Comparison of ENCODE assay signal across 8 cellular contexts in genomic region chr15:74136584-74137543, GRCh38. TPM values are rescaled to one million over a fixed set of nuclear protein-coding genes. Genes with fewer than 3 reads are reported as not detected.
DNase-seq lines count a peak whose midpoint lies in the region; ATAC-seq and TF ChIP-seq lines count a peak whose summit lies in the region.

No MANE protein-coding gene starts in this region.

- no peak overlapping the region for H3K4me3 ChIP-seq in AG04450 (ENCODE audit: low read depth, low read length)
- H3K4me3 ChIP-seq in HEK293 (ENCODE audit: low read depth, low read length): peak overlapping the region; percentile 2

- peaks cover 2% of the 10 kb centered on the region for H3K36me3 Mint-ChIP-seq in central memory CD8-positive, alpha-beta T cell (ENCODE audit: insufficient read depth)
- peaks cover 12% of the 10 kb centered on the region for H3K36me3 Mint-ChIP-seq in nephron (ENCODE audit: low read depth)

- ATAC-seq in central memory CD8-positive, alpha-beta T cell (replicated peaks; ENCODE audit: extremely low read depth, poor library complexity, severe bottlenecking): no peak
- ATAC-seq in HG03139 (IDR thresholded peaks at IDR 0.05; ENCODE audit: unreplicated experiment): no peak

- peaks cover 77% of the 10 kb centered on the region for H3K27me3 Mint-ChIP-seq in central memory CD8-positive, alpha-beta T cell
- H3K27me3 Mint-ChIP-seq in nephron (ENCODE audit: low read depth): peaks cover 51% of the 10 kb centered on the region

- H3K4me1 ChIP-seq in HEK293 (ENCODE audit: control insufficient read depth, insufficient read depth, low read length): peaks cover 4% of the 10 kb centered on the region

- H3K9me3 ChIP-seq in AG04450 (ENCODE audit: control insufficient read depth, insufficient read depth, low read length) (peaks cover 29% of the 10 kb centered on the region), HEK293 (ENCODE audit: control insufficient read depth, insufficient read depth, low read depth, low read length) (no peaks in the 10 kb centered on the region)

- DNase-seq in AG04450 (ENCODE audit: low read depth, low spot score) (no peak), kidney glomerular epithelial cell (lab: John Stamatoyannopoulos, UW) (no peak), GM13976 (ENCODE audit: low spot score) (no peak), SHP77 treated with DMSO at 0.1 percent for 48 hours (lab: John Stamatoyannopoulos, UW) (no peak)
- no peak for DNase-seq in central memory CD8-positive, alpha-beta T cell (ENCODE audit: low spot score in 2 of 2)

- peaks cover 84% of the 10 kb centered on the region for H3K27me3 ChIP-seq in AG04450 (ENCODE audit: control insufficient read depth, insufficient read depth, low read length)

- H3K27ac ChIP-seq in AG04450 (ENCODE audit: low read depth, low read length) (peak overlapping the region; percentile 11), HEK293 (ENCODE audit: extremely low read depth, low read depth, low read length) (peak overlapping the region; percentile 74)

- peak overlapping the region; percentile 33 for H3K4me3 Mint-ChIP-seq in central memory CD8-positive, alpha-beta T cell
- peak overlapping the region; percentile 83 to 88 (median 85) for H3K4me3 Mint-ChIP-seq in nephron

- H3K36me3 ChIP-seq in HEK293 (ENCODE audit: control insufficient read depth in 2 of 2, insufficient read depth in 1 of 2, low read length in 2 of 2): no peaks in the 10 kb centered on the region

- no peak overlapping the region for H3K27ac Mint-ChIP-seq in central memory CD8-positive, alpha-beta T cell (ENCODE audit: low read depth)
- H3K27ac Mint-ChIP-seq in nephron: peak overlapping the region; percentile 91 to 97 (median 95)

- in situ Hi-C loops in GM13976 (cut with MboI; ENCODE audit: low sequenced_read_pairs, unreplicated experiment): no loop called here

- TF ChIP-seq CTCF in AG04450 (IDR thresholded peaks at IDR 0.05; ENCODE audit: low read depth, low read length) (no peak), HEK293 (tag by site-specific recombination; IDR thresholded peaks at IDR 0.05) (no peak), nephron (IDR thresholded peaks at IDR 0.05; ENCODE audit: unreplicated experiment in 3 of 3) (no peak), GM13976 (IDR thresholded peaks at IDR 0.05; ENCODE audit: borderline replicate concordance, control extremely low read depth, extremely low read depth, insufficient read depth, missing control alignments) (no peak)

- CTCF ChIA-PET in AG04450 (lab: Charles Lee) (interaction anchor here (0.6 kb wide), 1 partner anchor 158 kb away, joined by 3 read pairs; no protein-coding TSS in a partner anchor), HEK293 (lab: Yijun Ruan, JAX) (interaction anchor here (0.6 to 1.3 kb wide), 4 partner anchors 9 to 193 kb away, joined by 3 to 4 read pairs (median 4); no protein-coding TSS in a partner anchor)

- no peaks in the 10 kb centered on the region for H3K9me3 Mint-ChIP-seq in central memory CD8-positive, alpha-beta T cell
- H3K9me3 Mint-ChIP-seq in nephron: peaks cover 5% of the 10 kb centered on the region

- POLR2A ChIA-PET in AG04450 (lab: Yijun Ruan, JAX): no interaction called here
- POLR2A ChIA-PET in HEK293 (lab: Yijun Ruan, JAX): interaction anchor here (0.9 to 1.6 kb wide), 2 partner anchors 57 to 92 kb away, joined by 3 to 4 read pairs; no protein-coding TSS in a partner anchor

- peaks cover 12% of the 10 kb centered on the region for H3K4me1 Mint-ChIP-seq in central memory CD8-positive, alpha-beta T cell
- peaks cover 55% of the 10 kb centered on the region for H3K4me1 Mint-ChIP-seq in nephron

TF ChIP-seq in HEK293, 187 proteins besides CTCF, POLR2A, EP300 and RAD21:
- TF ChIP-seq SP7 (tag by site-specific recombination; IDR thresholded peaks at IDR 0.05) (no peak), ZNF549 (tag by site-specific recombination; IDR thresholded peaks at IDR 0.05) (no peak), SP3 (tag by site-specific recombination; IDR thresholded peaks at IDR 0.05) (0 out of 2 replicates have a peak, but pooled peaks have one; percentile 1), ZNF529 (tag by site-specific recombination; IDR thresholded peaks at IDR 0.05; ENCODE audit: insufficient replicate concordance) (no peak), ZNF785 (tag by site-specific recombination; IDR thresholded peaks at IDR 0.05) (no peak), ZNF629 (tag by site-specific recombination; IDR thresholded peaks at IDR 0.05) (no peak), ZNF792 (tag by site-specific recombination; IDR thresholded peaks at IDR 0.05) (no peak), BCL6B (tag by site-specific recombination; IDR thresholded peaks at IDR 0.05) (no peak)
- TF ChIP-seq, protein P1, sequence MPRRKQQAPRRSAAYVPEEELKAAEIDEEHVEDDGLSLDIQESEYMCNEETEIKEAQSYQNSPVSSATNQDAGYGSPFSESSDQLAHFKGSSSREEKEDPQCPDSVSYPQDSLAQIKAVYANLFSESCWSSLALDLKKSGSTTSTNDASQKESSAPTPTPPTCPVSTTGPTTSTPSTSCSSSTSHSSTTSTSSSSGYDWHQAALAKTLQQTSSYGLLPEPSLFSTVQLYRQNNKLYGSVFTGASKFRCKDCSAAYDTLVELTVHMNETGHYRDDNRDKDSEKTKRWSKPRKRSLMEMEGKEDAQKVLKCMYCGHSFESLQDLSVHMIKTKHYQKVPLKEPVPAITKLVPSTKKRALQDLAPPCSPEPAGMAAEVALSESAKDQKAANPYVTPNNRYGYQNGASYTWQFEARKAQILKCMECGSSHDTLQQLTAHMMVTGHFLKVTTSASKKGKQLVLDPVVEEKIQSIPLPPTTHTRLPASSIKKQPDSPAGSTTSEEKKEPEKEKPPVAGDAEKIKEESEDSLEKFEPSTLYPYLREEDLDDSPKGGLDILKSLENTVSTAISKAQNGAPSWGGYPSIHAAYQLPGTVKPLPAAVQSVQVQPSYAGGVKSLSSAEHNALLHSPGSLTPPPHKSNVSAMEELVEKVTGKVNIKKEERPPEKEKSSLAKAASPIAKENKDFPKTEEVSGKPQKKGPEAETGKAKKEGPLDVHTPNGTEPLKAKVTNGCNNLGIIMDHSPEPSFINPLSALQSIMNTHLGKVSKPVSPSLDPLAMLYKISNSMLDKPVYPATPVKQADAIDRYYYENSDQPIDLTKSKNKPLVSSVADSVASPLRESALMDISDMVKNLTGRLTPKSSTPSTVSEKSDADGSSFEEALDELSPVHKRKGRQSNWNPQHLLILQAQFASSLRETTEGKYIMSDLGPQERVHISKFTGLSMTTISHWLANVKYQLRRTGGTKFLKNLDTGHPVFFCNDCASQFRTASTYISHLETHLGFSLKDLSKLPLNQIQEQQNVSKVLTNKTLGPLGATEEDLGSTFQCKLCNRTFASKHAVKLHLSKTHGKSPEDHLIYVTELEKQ (tag by site-specific recombination; IDR thresholded peaks at IDR 0.05; ENCODE audit: borderline replicate concordance): no peak

RNA-seq across cellular contexts. Expression of gene ISLR2, which starts 6.5 kb away (rescaled TPM):
- not detected in 2 replicates for polyA plus RNA-seq in AG04450 (2011; rRNA removed)
- polyA minus RNA-seq in AG04450 (2011; rRNA and poly(A)+ RNA removed): not detected in 2 replicates

RNA-seq across cellular contexts. Expression of gene ISLR, which starts 36.6 kb away (rescaled TPM):
- 2.3 and 3.0 TPM in 2 replicates for polyA plus RNA-seq in AG04450 (2011; rRNA removed)
- polyA minus RNA-seq in AG04450 (2011; rRNA and poly(A)+ RNA removed): 0.96 and 1.0 TPM in 2 replicates

RNA-seq across cellular contexts. Expression of gene GOLGA6A, which starts 54.5 kb away (rescaled TPM):
- not detected in 2 replicates for polyA plus RNA-seq in AG04450 (2011; rRNA removed)
- polyA minus RNA-seq in AG04450 (2011; rRNA and poly(A)+ RNA removed): not detected in 2 replicates
